ENCODE assay signal across 10 cellular contexts in genomic region chr19:46718934-46719551, GRCh38. TPM values are rescaled to one million over a fixed set of nuclear protein-coding genes. Genes with fewer than 3 reads are reported as not detected.
DNase-seq lines count a peak whose midpoint lies in the region; ATAC-seq and TF ChIP-seq lines count a peak whose summit lies in the region.
"Had no signal": no experiment of that assay in that cellular context is flagged by ENCODE, and none has a peak within 500 bp of the region (broad histone marks: within the 10 kb centered on the region; RNA-seq: fewer than 3 reads in every experiment).

No MANE protein-coding gene starts in this region.

- no peaks in the 10 kb centered on the region for H3K27me3 Mint-ChIP-seq in T-helper 1 cell treated with Interleukin-12 subunit alpha and Interleukin-12 subunit beta and Interleukin-4 antibody, amounts not matched to agents 30 μg/mL and 1 μg/mL, for 36 hours (ENCODE audit: low read depth)
- no peaks in the 10 kb centered on the region for H3K27me3 Mint-ChIP-seq in activated T-helper 2 cell treated with anti-CD3 and anti-CD28 coated beads, Interferon-gamma antibody, Interleukin-2, Interleukin-4, amounts not matched to agents 10 μg/mL and 5 μg/mL and 100 μg/mL, durations not matched to agents 14 hours and 24 hours and 36 hours (ENCODE audit: low read depth)

- peak overlapping the region; percentile 33; the same call in 1 of the 2 replicates for H3K27ac ChIP-seq in HCT116 (ENCODE audit: low read depth, low read length)
- H3K27ac ChIP-seq in spleen: peak overlapping the region; percentile 87 to 98 (median 96)
- H3K27ac ChIP-seq in suprapubic skin: no peak overlapping the region

- WGBS in spleen, 5 donors: 48 to 59% (median 56%) methylated on average over 12 to 14 of the region's 14 CpGs
- 81% methylated on average over 14 of the region's 14 CpGs for WGBS in suprapubic skin

- TF ChIP-seq CTCF in HCT116 (IDR thresholded peaks at IDR 0.05 in 2 of 3, conservative IDR thresholded peaks at IDR 0.05 in 1 of 3; ENCODE audit: borderline replicate concordance in 1 of 3, insufficient read depth in 1 of 3, low read depth in 2 of 3, low read length in 2 of 3) (no peak), spleen (IDR thresholded peaks at IDR 0.05 in 8 of 11, conservative IDR thresholded peaks at IDR 0.05 in 3 of 11) (no peak), suprapubic skin (IDR thresholded peaks at IDR 0.05) (no peak)

- no peak for TF ChIP-seq EP300 in suprapubic skin (IDR thresholded peaks at IDR 0.05)

- peaks cover 10 to 27% of the 10 kb centered on the region in 2 experiments; a peak in 3 of 4 replicates for H3K4me1 ChIP-seq in HCT116 (ENCODE audit: control insufficient read depth in 1 of 2, insufficient read depth in 2 of 2, low read length in 2 of 2)
- H3K4me1 ChIP-seq in spleen: peaks cover 51 to 93% (median 84%) of the 10 kb centered on the region in 6 donors
- peaks cover 31% of the 10 kb centered on the region for H3K4me1 ChIP-seq in suprapubic skin

- no TSS peak for BruUV-seq in HCT116 (replicated peaks; lab: Mats Ljungman, UMichigan)

- RAD21 ChIA-PET in HCT116 (lab: Charles Lee; ENCODE audit: low non-redundant PET in 1 of 2, low total read pairs in 2 of 2, uncharacterized antibody in 2 of 2, unreplicated experiment in 2 of 2): no interaction called here

- H3K4me3 Mint-ChIP-seq in T-helper 1 cell treated with Interleukin-12 subunit alpha and Interleukin-12 subunit beta and Interleukin-4 antibody, amounts not matched to agents 30 μg/mL and 1 μg/mL, for 36 hours: peak overlapping the region; percentile 96
- peak overlapping the region; percentile 55 for H3K4me3 Mint-ChIP-seq in activated T-helper 2 cell treated with anti-CD3 and anti-CD28 coated beads, Interferon-gamma antibody, Interleukin-2, Interleukin-4, amounts not matched to agents 10 μg/mL and 5 μg/mL and 100 μg/mL, durations not matched to agents 14 hours and 24 hours and 36 hours (ENCODE audit: low read depth)

- no peak overlapping the region for H2AFZ ChIP-seq in HCT116 (ENCODE audit: low read depth, low read length, poor library complexity, severe bottlenecking)

- ATAC-seq in HCT116: no peak

- POLR2A ChIA-PET in HCT116 (lab: Charles Lee): no interaction called here

- no peaks in the 10 kb centered on the region for H3K9me3 Mint-ChIP-seq in T-helper 1 cell treated with Interleukin-12 subunit alpha and Interleukin-12 subunit beta and Interleukin-4 antibody, amounts not matched to agents 30 μg/mL and 1 μg/mL, for 36 hours
- H3K9me3 Mint-ChIP-seq in activated T-helper 2 cell treated with anti-CD3 and anti-CD28 coated beads, Interferon-gamma antibody, Interleukin-2, Interleukin-4, amounts not matched to agents 10 μg/mL and 5 μg/mL and 100 μg/mL, durations not matched to agents 14 hours and 24 hours and 36 hours: no peaks in the 10 kb centered on the region

- TF ChIP-seq RAD21 in HCT116 (IDR thresholded peaks at IDR 0.05; ENCODE audit: low read depth): no peak

- CTCF ChIA-PET in HCT116 (lab: Charles Lee): no interaction called here

- peaks cover 37% of the 10 kb centered on the region for H3K36me3 Mint-ChIP-seq in T-helper 1 cell treated with Interleukin-12 subunit alpha and Interleukin-12 subunit beta and Interleukin-4 antibody, amounts not matched to agents 30 μg/mL and 1 μg/mL, for 36 hours (ENCODE audit: low read depth)
- peaks cover 46% of the 10 kb centered on the region for H3K36me3 Mint-ChIP-seq in activated T-helper 2 cell treated with anti-CD3 and anti-CD28 coated beads, Interferon-gamma antibody, Interleukin-2, Interleukin-4, amounts not matched to agents 10 μg/mL and 5 μg/mL and 100 μg/mL, durations not matched to agents 14 hours and 24 hours and 36 hours (ENCODE audit: low read depth)

- no peak for DNase-seq in T-helper 1 cell
- no peak for DNase-seq in HCT116 (ENCODE audit: low read depth, low spot score)
- DNase-seq in activated T-helper 2 cell treated with anti-CD3 and anti-CD28 coated beads, Interferon-gamma antibody, Interleukin-2, Interleukin-4, amounts not matched to agents 10 μg/mL and 5 μg/mL and 100 μg/mL, durations not matched to agents 14 hours and 24 hours and 36 hours (ENCODE audit: low spot score): no peak
- peak; percentile 89 for DNase-seq in spleen
- no peak for DNase-seq in suprapubic skin (ENCODE audit: low spot score in 2 of 2)
- DNase-seq in stimulated activated CD4-positive, alpha-beta T cell treated with anti-CD3 and anti-CD28 coated beads, Interleukin-4, amount 100 ng/mL, for 4 hours: no peak
- DNase-seq in RPMI8226: no peak
- DNase-seq: 8988T, SHP77 treated with DMSO at 0.1 percent for 48 hours had no signal

- no peak overlapping the region for H3K4me3 ChIP-seq in HCT116 (replicated peaks in 1 of 2; ENCODE audit: low read depth in 1 of 2, low read length in 2 of 2)
- H3K4me3 ChIP-seq in spleen: peak overlapping the region in 5 of 8 donors; percentile 76 to 93 (median 79)
- H3K4me3 ChIP-seq in suprapubic skin: no peak overlapping the region

- H3K36me3 ChIP-seq in HCT116 (ENCODE audit: control insufficient read depth in 1 of 2, insufficient read depth in 2 of 2, low read length in 2 of 2) (peaks cover 17 to 39% of the 10 kb centered on the region in 2 experiments; a peak in 3 of 4 replicates), spleen (peaks cover 0 to 57% (median 44%) of the 10 kb centered on the region in 6 donors), suprapubic skin (peaks cover 45% of the 10 kb centered on the region)

- no peaks in the 10 kb centered on the region for H3K9me2 ChIP-seq in HCT116 (ENCODE audit: insufficient read depth)

- peak overlapping the region; percentile 4 for H3K27ac Mint-ChIP-seq in T-helper 1 cell treated with Interleukin-12 subunit alpha and Interleukin-12 subunit beta and Interleukin-4 antibody, amounts not matched to agents 30 μg/mL and 1 μg/mL, for 36 hours
- peak overlapping the region; percentile 62 for H3K27ac Mint-ChIP-seq in activated T-helper 2 cell treated with anti-CD3 and anti-CD28 coated beads, Interferon-gamma antibody, Interleukin-2, Interleukin-4, amounts not matched to agents 10 μg/mL and 5 μg/mL and 100 μg/mL, durations not matched to agents 14 hours and 24 hours and 36 hours

- H3K4me1 Mint-ChIP-seq in T-helper 1 cell treated with Interleukin-12 subunit alpha and Interleukin-12 subunit beta and Interleukin-4 antibody, amounts not matched to agents 30 μg/mL and 1 μg/mL, for 36 hours (ENCODE audit: low read depth): peaks cover 32% of the 10 kb centered on the region
- peaks cover 32% of the 10 kb centered on the region for H3K4me1 Mint-ChIP-seq in activated T-helper 2 cell treated with anti-CD3 and anti-CD28 coated beads, Interferon-gamma antibody, Interleukin-2, Interleukin-4, amounts not matched to agents 10 μg/mL and 5 μg/mL and 100 μg/mL, durations not matched to agents 14 hours and 24 hours and 36 hours (ENCODE audit: low read depth)

- intact Hi-C loops in HCT116 (cut with micrococcal nuclease): no loop called here
- intact Hi-C loops in activated T-helper 2 cell treated with anti-CD3 and anti-CD28 coated beads, Interferon-gamma antibody, Interleukin-2, Interleukin-4, amounts not matched to agents 10 μg/mL and 5 μg/mL and 100 μg/mL, durations not matched to agents 14 hours and 24 hours and 36 hours (cut with micrococcal nuclease): no loop called here
- intact Hi-C loops in spleen (cut with DNase I; ENCODE audit: low total_unique reads): no loop called here

- H3K9me3 ChIP-seq in HCT116 (ENCODE audit: control insufficient read depth in 1 of 2, insufficient read depth in 1 of 2, low read depth in 1 of 2, low read length in 2 of 2) (no peaks in the 10 kb centered on the region), spleen (no peaks in the 10 kb centered on the region), suprapubic skin (no peaks in the 10 kb centered on the region)

- H3K79me2 ChIP-seq in HCT116 (ENCODE audit: insufficient read depth, low read length): peaks cover 24% of the 10 kb centered on the region

- no peak overlapping the region for H3K4me2 ChIP-seq in HCT116 (ENCODE audit: low read length)

- no peaks in the 10 kb centered on the region for H4K20me1 ChIP-seq in HCT116 (ENCODE audit: insufficient read depth)

- TF ChIP-seq POLR2A in HCT116 (IDR thresholded peaks at IDR 0.05; ENCODE audit: borderline replicate concordance, extremely low read depth, insufficient read depth, insufficient read length) (no peak), spleen (IDR thresholded peaks at IDR 0.05) (no peak), suprapubic skin (IDR thresholded peaks at IDR 0.05) (no peak)

- no peaks in the 10 kb centered on the region for H3K27me3 ChIP-seq in HCT116 (ENCODE audit: insufficient read depth, low read length)
- H3K27me3 ChIP-seq in spleen (replicated peaks in 1 of 7): no peaks in the 10 kb centered on the region
- no peaks in the 10 kb centered on the region for H3K27me3 ChIP-seq in suprapubic skin

- H3K9ac ChIP-seq in HCT116 (ENCODE audit: low read length): no peak overlapping the region

RNA-seq across cellular contexts. Expression of gene PRKD2, which starts 2.1 kb away (rescaled TPM):
- total RNA-seq in HCT116 (2021; ENCODE audit: unreplicated experiment) (73.5 TPM), spleen (100 to 1,000 TPM in 4 of 7 donors, 10 to 100 TPM in 3; 76.3 to 127 (median 115) TPM), suprapubic skin (100 to 1,000 TPM in 1 of 4 donors, 10 to 100 TPM in 3; 51.5 to 136 (median 61.2) TPM)
- polyA plus RNA-seq in HCT116 (2012): 62.1 and 81.0 TPM in 2 replicates
- total RNA-seq in activated T-helper 2 cell treated with anti-CD3 and anti-CD28 coated beads, Interferon-gamma antibody, Interleukin-2, Interleukin-4, amounts not matched to agents 10 μg/mL and 5 μg/mL and 100 μg/mL, durations not matched to agents 14 hours and 24 hours and 36 hours: 77.9 and 79.8 TPM in 2 replicates
- polyA plus RNA-seq in spleen: 100 to 1,000 TPM in 2 of 3 donors, 10 to 100 TPM in 1; 63.4 to 132 (median 105) TPM

RNA-seq across cellular contexts. Expression of gene FKRP, which starts 26.8 kb away (rescaled TPM):
- 19.4 TPM for total RNA-seq in HCT116 (2021; ENCODE audit: unreplicated experiment)
- polyA plus RNA-seq in HCT116 (2012): 9.0 and 13.3 TPM in 2 replicates
- total RNA-seq in activated T-helper 2 cell treated with anti-CD3 and anti-CD28 coated beads, Interferon-gamma antibody, Interleukin-2, Interleukin-4, amounts not matched to agents 10 μg/mL and 5 μg/mL and 100 μg/mL, durations not matched to agents 14 hours and 24 hours and 36 hours: 23.1 and 23.8 TPM in 2 replicates
- total RNA-seq in spleen: 10 to 100 TPM; 15.4 to 24.8 (median 19.3) TPM
- polyA plus RNA-seq in spleen: 10 to 100 TPM in 1 of 3 donors, 1 to 10 TPM in 2; 5.3 to 13.0 (median 9.8) TPM
- total RNA-seq in suprapubic skin: 10 to 100 TPM in 1 of 4 donors, 1 to 10 TPM in 3; 7.1 to 15.2 (median 7.8) TPM

RNA-seq across cellular contexts. Expression of gene STRN4, which starts 27.2 kb away (rescaled TPM):
- 107 TPM for total RNA-seq in HCT116 (2021; ENCODE audit: unreplicated experiment)
- 95.1 and 137 TPM in 2 replicates for polyA plus RNA-seq in HCT116 (2012)
- total RNA-seq in activated T-helper 2 cell treated with anti-CD3 and anti-CD28 coated beads, Interferon-gamma antibody, Interleukin-2, Interleukin-4, amounts not matched to agents 10 μg/mL and 5 μg/mL and 100 μg/mL, durations not matched to agents 14 hours and 24 hours and 36 hours: 96.2 and 97.7 TPM in 2 replicates
- 100 to 1,000 TPM in 5 of 7 donors, 10 to 100 TPM in 2; 90.1 to 143 (median 107) TPM for total RNA-seq in spleen
- polyA plus RNA-seq in spleen: 10 to 100 TPM; 28.2 to 70.7 (median 30.0) TPM
- 10 to 100 TPM; 73.2 to 87.6 (median 81.1) TPM for total RNA-seq in suprapubic skin

RNA-seq across cellular contexts. Expression of gene DACT3, which starts 58.1 kb away (rescaled TPM):
- total RNA-seq in HCT116 (2021; ENCODE audit: unreplicated experiment) (2.0 TPM), spleen (10 to 100 TPM in 1 of 7 donors, 1 to 10 TPM in 6; 4.9 to 10.4 (median 6.1) TPM), suprapubic skin (1 to 10 TPM in 3 of 4 donors, under 1 TPM in 1; 0.68 to 1.8 (median 1.2) TPM)
- 0.64 and 1.3 TPM in 2 replicates for polyA plus RNA-seq in HCT116 (2012)
- 6.1 and 6.5 TPM in 2 replicates for total RNA-seq in activated T-helper 2 cell treated with anti-CD3 and anti-CD28 coated beads, Interferon-gamma antibody, Interleukin-2, Interleukin-4, amounts not matched to agents 10 μg/mL and 5 μg/mL and 100 μg/mL, durations not matched to agents 14 hours and 24 hours and 36 hours
- 1 to 10 TPM; 1.6 to 4.1 (median 3.2) TPM for polyA plus RNA-seq in spleen

Comparison
In these comparisons a context has a peak if more than half of its experiments do, and no peak if none do; other contexts are left out.
1. H3K4me3 ChIP-seq: peak in spleen (5 of 8); none in HCT116 (0 of 2) and suprapubic skin (single experiment).